In the genomic region with DNA sequence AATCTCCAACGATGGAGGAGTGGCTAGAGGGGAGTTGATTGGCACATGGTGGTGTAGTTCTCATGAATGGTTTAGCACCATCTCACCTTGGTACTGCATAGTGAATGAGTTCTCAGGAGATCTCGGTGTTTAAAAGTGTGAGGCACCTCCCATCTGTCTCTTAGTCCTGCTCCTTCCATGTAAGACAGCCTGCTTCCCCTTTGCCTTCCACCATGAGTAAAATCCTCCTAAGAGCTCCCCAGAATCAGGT, we compare ENCODE assay signal across 23 cellular contexts.
"Had no signal": no experiment of that assay in that cellular context is flagged by ENCODE, and none has a peak within 500 bp of the region (broad histone marks: within the 10 kb centered on the region; RNA-seq: fewer than 3 reads in every experiment).

No MANE protein-coding gene starts in this region.

- H3K4me1 Mint-ChIP-seq: stimulated activated memory B cell treated with anti-CD40 and anti-IgM and Interleukin-4, amounts not matched to agents 10 μg/mL and 1 μg/mL and 100 μg/mL, for 72 hours had no signal

- H3K27me3 ChIP-seq: gastrocnemius medialis, sigmoid colon, testis, tibial artery had no signal

- H3K27ac Mint-ChIP-seq: naive thymus-derived CD4-positive, alpha-beta T cell; stimulated activated memory B cell treated with anti-CD40 and anti-IgM and Interleukin-4, amounts not matched to agents 10 μg/mL and 1 μg/mL and 100 μg/mL, for 72 hours; type B pancreatic cell had no signal

- H3K4me3 ChIP-seq: dorsolateral prefrontal cortex, gastrocnemius medialis, prostate gland, sigmoid colon, spleen, testis, tibial artery had no signal

- H3K4me3 Mint-ChIP-seq: naive thymus-derived CD4-positive, alpha-beta T cell; neural crest cell; stimulated activated memory B cell treated with anti-CD40 and anti-IgM and Interleukin-4, amounts not matched to agents 10 μg/mL and 1 μg/mL and 100 μg/mL, for 72 hours; type B pancreatic cell had no signal

- H3K36me3 Mint-ChIP-seq: stimulated activated memory B cell treated with anti-CD40 and anti-IgM and Interleukin-4, amounts not matched to agents 10 μg/mL and 1 μg/mL and 100 μg/mL, for 72 hours; type B pancreatic cell had no signal

- H3K27me3 Mint-ChIP-seq: stimulated activated memory B cell treated with anti-CD40 and anti-IgM and Interleukin-4, amounts not matched to agents 10 μg/mL and 1 μg/mL and 100 μg/mL, for 72 hours; type B pancreatic cell had no signal

- H3K9me3 ChIP-seq: gastrocnemius medialis, neutrophil, prostate gland, testis, tibial artery had no signal

- ATAC-seq: gastrocnemius medialis; naive thymus-derived CD4-positive, alpha-beta T cell; right cardiac atrium; stimulated activated memory B cell treated with anti-CD40 and anti-IgM and Interleukin-4, amounts not matched to agents 10 μg/mL and 1 μg/mL and 100 μg/mL, for 72 hours; stimulated activated naive CD8-positive, alpha-beta T cell treated with anti-CD3 and anti-CD28 coated beads, Interleukin-15, Interleukin-2, amounts not matched to agents 100 U/mL and 50 U/mL, for 24 hours had no signal

- H3K4me1 ChIP-seq: gastrocnemius medialis, parathyroid adenoma, prostate gland, testis had no signal

- H3K27ac ChIP-seq: dorsolateral prefrontal cortex, gastrocnemius medialis, neutrophil, parathyroid adenoma, prostate gland, sigmoid colon, spleen, testis, tibial artery had no signal

- DNase-seq: dorsolateral prefrontal cortex; effector CD8-positive, alpha-beta T cell; gastrocnemius medialis; head of caudate nucleus; kidney; midbrain; naive thymus-derived CD4-positive, alpha-beta T cell; right cardiac atrium; sigmoid colon; spleen; stimulated activated CD4-positive, alpha-beta T cell treated with anti-CD3 and anti-CD28 coated beads, Interleukin-4, amount 100 ng/mL, for 4 hours; stimulated activated naive CD8-positive, alpha-beta T cell treated with anti-CD3 and anti-CD28 coated beads, Interleukin-15, Interleukin-2, amounts not matched to agents 100 U/mL and 50 U/mL, for 24 hours; substantia nigra; testis; tibial artery had no signal

- FAIRE-seq: colon, endothelial cell of umbilical vein, kidney had no signal

- H3K36me3 ChIP-seq: gastrocnemius medialis, neutrophil, prostate gland, sigmoid colon, spleen, tibial artery had no signal
